1 cellular context compared by ENCODE assay signal in the genomic region with DNA sequence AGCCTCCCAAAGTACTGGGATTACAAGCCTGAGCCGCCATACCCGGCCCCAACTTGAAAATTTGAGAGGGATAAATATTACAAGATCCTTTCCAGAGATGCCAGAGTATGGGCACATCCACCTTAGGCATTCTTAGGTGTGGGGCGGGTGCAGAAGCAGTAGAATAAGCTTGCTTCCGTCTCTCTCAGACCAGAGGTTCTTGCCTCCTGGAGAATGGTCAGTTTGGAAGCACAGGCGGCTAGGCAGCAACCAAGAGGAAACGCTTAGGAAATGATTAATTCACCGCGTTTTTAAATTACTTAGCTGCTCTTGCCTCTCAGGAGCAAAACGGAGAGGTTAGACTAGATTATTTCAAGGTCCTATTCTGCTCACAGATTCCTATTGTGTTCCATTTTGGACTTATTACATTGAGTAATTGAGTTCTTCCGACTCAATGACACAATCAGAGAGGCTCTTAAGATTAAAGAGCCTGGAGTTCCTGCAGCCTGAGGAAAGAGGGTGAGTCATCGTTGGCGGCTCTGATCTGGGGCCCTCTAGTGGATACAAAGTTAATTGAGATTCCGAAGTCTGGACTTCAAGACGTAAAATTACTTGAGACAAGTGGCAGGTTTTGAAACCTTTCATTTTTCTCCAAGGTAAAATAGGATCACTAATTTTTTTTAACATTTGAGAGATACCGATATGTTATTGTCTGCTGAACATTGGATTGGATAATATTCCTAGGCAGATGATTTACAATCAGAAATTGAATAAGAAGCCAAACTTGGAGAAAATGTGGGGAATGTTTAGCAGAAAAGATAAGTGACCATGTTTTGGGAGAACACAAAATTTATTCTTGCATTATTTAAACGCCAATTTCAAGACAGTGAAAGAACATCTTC.
A peak's percentile ranks its signal among the peaks of the same experiment; 100 is the strongest.
TF ChIP-seq lines count a peak whose summit lies in the region.

No MANE protein-coding gene starts in this region.

TF ChIP-seq in K562, 482 proteins besides CTCF, POLR2A, EP300 and RAD21 (continued from another document and continues in another):
- no peak for TF ChIP-seq ZBTB7A (IDR thresholded peaks at IDR 0.05; ENCODE audit: borderline replicate concordance, control insufficient read depth, low read depth, low read length)
- TF ChIP-seq ZNF282 (CRISPR knock-in tag; IDR thresholded peaks at IDR 0.05) = no peak
- no peak for TF ChIP-seq ZNF311 (CRISPR knock-in tag; IDR thresholded peaks at IDR 0.05)
- TF ChIP-seq, protein P1, sequence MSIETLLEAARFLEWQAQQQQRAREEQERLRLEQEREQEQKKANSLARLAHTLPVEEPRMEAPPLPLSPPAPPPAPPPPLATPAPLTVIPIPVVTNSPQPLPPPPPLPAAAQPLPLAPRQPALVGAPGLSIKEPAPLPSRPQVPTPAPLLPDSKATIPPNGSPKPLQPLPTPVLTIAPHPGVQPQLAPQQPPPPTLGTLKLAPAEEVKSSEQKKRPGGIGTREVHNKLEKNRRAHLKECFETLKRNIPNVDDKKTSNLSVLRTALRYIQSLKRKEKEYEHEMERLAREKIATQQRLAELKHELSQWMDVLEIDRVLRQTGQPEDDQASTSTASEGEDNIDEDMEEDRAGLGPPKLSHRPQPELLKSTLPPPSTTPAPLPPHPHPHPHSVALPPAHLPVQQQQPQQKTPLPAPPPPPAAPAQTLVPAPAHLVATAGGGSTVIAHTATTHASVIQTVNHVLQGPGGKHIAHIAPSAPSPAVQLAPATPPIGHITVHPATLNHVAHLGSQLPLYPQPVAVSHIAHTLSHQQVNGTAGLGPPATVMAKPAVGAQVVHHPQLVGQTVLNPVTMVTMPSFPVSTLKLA (conservative IDR thresholded peaks at IDR 0.05) = no peak
- TF ChIP-seq XRCC4 (IDR thresholded peaks at IDR 0.05; ENCODE audit: extremely low read depth, insufficient read depth, insufficient read length) = no peak
- no peak for TF ChIP-seq CBX2 (IDR thresholded peaks at IDR 0.05; ENCODE audit: insufficient read depth, low read length, poor library complexity, severe bottlenecking)
- TF ChIP-seq, protein P2, sequence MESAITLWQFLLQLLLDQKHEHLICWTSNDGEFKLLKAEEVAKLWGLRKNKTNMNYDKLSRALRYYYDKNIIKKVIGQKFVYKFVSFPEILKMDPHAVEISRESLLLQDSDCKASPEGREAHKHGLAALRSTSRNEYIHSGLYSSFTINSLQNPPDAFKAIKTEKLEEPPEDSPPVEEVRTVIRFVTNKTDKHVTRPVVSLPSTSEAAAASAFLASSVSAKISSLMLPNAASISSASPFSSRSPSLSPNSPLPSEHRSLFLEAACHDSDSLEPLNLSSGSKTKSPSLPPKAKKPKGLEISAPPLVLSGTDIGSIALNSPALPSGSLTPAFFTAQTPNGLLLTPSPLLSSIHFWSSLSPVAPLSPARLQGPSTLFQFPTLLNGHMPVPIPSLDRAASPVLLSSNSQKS (CRISPR knock-in tag; IDR thresholded peaks at IDR 0.05) = 0 out of 2 replicates have a peak, but pooled peaks have one; percentile 59
- TF ChIP-seq ZNF778 (CRISPR knock-in tag; IDR thresholded peaks at IDR 0.05) = no peak
- TF ChIP-seq TRIM24 (IDR thresholded peaks at IDR 0.05) = peak; percentile 18 to 69; a peak in 2 of 4 replicates
- TF ChIP-seq GATAD2B (IDR thresholded peaks at IDR 0.05; ENCODE audit: borderline replicate concordance) = peak; percentile 66
- TF ChIP-seq, protein P3, sequence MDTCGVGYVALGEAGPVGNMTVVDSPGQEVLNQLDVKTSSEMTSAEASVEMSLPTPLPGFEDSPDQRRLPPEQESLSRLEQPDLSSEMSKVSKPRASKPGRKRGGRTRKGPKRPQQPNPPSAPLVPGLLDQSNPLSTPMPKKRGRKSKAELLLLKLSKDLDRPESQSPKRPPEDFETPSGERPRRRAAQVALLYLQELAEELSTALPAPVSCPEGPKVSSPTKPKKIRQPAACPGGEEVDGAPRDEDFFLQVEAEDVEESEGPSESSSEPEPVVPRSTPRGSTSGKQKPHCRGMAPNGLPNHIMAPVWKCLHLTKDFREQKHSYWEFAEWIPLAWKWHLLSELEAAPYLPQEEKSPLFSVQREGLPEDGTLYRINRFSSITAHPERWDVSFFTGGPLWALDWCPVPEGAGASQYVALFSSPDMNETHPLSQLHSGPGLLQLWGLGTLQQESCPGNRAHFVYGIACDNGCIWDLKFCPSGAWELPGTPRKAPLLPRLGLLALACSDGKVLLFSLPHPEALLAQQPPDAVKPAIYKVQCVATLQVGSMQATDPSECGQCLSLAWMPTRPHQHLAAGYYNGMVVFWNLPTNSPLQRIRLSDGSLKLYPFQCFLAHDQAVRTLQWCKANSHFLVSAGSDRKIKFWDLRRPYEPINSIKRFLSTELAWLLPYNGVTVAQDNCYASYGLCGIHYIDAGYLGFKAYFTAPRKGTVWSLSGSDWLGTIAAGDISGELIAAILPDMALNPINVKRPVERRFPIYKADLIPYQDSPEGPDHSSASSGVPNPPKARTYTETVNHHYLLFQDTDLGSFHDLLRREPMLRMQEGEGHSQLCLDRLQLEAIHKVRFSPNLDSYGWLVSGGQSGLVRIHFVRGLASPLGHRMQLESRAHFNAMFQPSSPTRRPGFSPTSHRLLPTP (IDR thresholded peaks at IDR 0.05; ENCODE audit: borderline replicate concordance, extremely low read depth, insufficient read length) = no peak
- no peak for TF ChIP-seq SRSF7 (optimal IDR thresholded peaks at IDR 0.05; ENCODE audit: low read depth, low read length)
- no peak for TF ChIP-seq GABPB2 (CRISPR knock-in tag; conservative IDR thresholded peaks at IDR 0.05)
- TF ChIP-seq PML (IDR thresholded peaks at IDR 0.05; ENCODE audit: low read length) = no peak; the same call in 1 of the 2 replicates
- TF ChIP-seq ZC3H11A (IDR thresholded peaks at IDR 0.05; ENCODE audit: low read depth, low read length) = no peak
- no peak; the same call in 1 of the 2 replicates for TF ChIP-seq ZNF644 (tag; IDR thresholded peaks at IDR 0.05; ENCODE audit: low read depth)
- TF ChIP-seq MTA1 (IDR thresholded peaks at IDR 0.05; ENCODE audit: borderline replicate concordance) = no peak
- no peak for TF ChIP-seq SAFB2 (IDR thresholded peaks at IDR 0.05; ENCODE audit: borderline replicate concordance, low read depth, low read length, severe bottlenecking)
- TF ChIP-seq, protein P4, sequence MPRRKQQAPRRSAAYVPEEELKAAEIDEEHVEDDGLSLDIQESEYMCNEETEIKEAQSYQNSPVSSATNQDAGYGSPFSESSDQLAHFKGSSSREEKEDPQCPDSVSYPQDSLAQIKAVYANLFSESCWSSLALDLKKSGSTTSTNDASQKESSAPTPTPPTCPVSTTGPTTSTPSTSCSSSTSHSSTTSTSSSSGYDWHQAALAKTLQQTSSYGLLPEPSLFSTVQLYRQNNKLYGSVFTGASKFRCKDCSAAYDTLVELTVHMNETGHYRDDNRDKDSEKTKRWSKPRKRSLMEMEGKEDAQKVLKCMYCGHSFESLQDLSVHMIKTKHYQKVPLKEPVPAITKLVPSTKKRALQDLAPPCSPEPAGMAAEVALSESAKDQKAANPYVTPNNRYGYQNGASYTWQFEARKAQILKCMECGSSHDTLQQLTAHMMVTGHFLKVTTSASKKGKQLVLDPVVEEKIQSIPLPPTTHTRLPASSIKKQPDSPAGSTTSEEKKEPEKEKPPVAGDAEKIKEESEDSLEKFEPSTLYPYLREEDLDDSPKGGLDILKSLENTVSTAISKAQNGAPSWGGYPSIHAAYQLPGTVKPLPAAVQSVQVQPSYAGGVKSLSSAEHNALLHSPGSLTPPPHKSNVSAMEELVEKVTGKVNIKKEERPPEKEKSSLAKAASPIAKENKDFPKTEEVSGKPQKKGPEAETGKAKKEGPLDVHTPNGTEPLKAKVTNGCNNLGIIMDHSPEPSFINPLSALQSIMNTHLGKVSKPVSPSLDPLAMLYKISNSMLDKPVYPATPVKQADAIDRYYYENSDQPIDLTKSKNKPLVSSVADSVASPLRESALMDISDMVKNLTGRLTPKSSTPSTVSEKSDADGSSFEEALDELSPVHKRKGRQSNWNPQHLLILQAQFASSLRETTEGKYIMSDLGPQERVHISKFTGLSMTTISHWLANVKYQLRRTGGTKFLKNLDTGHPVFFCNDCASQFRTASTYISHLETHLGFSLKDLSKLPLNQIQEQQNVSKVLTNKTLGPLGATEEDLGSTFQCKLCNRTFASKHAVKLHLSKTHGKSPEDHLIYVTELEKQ (CRISPR knock-in tag; IDR thresholded peaks at IDR 0.05) = no peak
- TF ChIP-seq HEY1 (CRISPR knock-in tag; IDR thresholded peaks at IDR 0.05; ENCODE audit: borderline replicate concordance) = no peak
- no peak for TF ChIP-seq ZNF584 (CRISPR knock-in tag; IDR thresholded peaks at IDR 0.05; ENCODE audit: low read depth)
- TF ChIP-seq POLR3A (IDR thresholded peaks at IDR 0.05; ENCODE audit: borderline replicate concordance, extremely low read depth, insufficient read depth, insufficient read length) = no peak
- no peak for TF ChIP-seq RUNX1 (IDR thresholded peaks at IDR 0.05; ENCODE audit: low read depth)
- no peak for TF ChIP-seq RBFOX2 (IDR thresholded peaks at IDR 0.05; ENCODE audit: low read depth, low read length)
- TF ChIP-seq ZNF12 (CRISPR knock-in tag; IDR thresholded peaks at IDR 0.05) = no peak
- TF ChIP-seq GTF2E2 (tag; IDR thresholded peaks at IDR 0.05) = no peak
- TF ChIP-seq ZEB2 (IDR thresholded peaks at IDR 0.05) = 0 out of 2 replicates have a peak, but pooled peaks have one; percentile 30
- TF ChIP-seq ARNT (IDR thresholded peaks at IDR 0.05) = no peak
- peak; percentile 11; the same call in 1 of the 2 replicates for TF ChIP-seq MYC (IDR thresholded peaks at IDR 0.05; ENCODE audit: low read depth, low read length)
- no peak for TF ChIP-seq MYC (CRISPR knock-in tag; IDR thresholded peaks at IDR 0.05; ENCODE audit: borderline replicate concordance, low read depth)
- no peak; the same call in 1 of the 2 replicates for TF ChIP-seq ELF2 (CRISPR knock-in tag; IDR thresholded peaks at IDR 0.05)
- TF ChIP-seq COPS2 (conservative IDR thresholded peaks at IDR 0.05) = no peak
- no peak for TF ChIP-seq IRF2 (CRISPR knock-in tag; IDR thresholded peaks at IDR 0.05)
- TF ChIP-seq, protein P5, sequence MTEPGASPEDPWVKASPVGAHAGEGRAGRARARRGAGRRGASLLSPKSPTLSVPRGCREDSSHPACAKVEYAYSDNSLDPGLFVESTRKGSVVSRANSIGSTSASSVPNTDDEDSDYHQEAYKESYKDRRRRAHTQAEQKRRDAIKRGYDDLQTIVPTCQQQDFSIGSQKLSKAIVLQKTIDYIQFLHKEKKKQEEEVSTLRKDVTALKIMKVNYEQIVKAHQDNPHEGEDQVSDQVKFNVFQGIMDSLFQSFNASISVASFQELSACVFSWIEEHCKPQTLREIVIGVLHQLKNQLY (CRISPR knock-in tag; conservative IDR thresholded peaks at IDR 0.05) = no peak
- TF ChIP-seq, protein P6, sequence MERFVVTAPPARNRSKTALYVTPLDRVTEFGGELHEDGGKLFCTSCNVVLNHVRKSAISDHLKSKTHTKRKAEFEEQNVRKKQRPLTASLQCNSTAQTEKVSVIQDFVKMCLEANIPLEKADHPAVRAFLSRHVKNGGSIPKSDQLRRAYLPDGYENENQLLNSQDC (CRISPR knock-in tag; IDR thresholded peaks at IDR 0.05) = no peak
- no peak for TF ChIP-seq ARHGAP35 (IDR thresholded peaks at IDR 0.05; ENCODE audit: partially characterized antibody)
- TF ChIP-seq ZNF75A (CRISPR knock-in tag; IDR thresholded peaks at IDR 0.05) = no peak
- TF ChIP-seq, protein P7, sequence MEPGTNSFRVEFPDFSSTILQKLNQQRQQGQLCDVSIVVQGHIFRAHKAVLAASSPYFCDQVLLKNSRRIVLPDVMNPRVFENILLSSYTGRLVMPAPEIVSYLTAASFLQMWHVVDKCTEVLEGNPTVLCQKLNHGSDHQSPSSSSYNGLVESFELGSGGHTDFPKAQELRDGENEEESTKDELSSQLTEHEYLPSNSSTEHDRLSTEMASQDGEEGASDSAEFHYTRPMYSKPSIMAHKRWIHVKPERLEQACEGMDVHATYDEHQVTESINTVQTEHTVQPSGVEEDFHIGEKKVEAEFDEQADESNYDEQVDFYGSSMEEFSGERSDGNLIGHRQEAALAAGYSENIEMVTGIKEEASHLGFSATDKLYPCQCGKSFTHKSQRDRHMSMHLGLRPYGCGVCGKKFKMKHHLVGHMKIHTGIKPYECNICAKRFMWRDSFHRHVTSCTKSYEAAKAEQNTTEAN (CRISPR knock-in tag; IDR thresholded peaks at IDR 0.05) = no peak
- TF ChIP-seq ZFP1 (CRISPR knock-in tag; IDR thresholded peaks at IDR 0.05) = no peak
- TF ChIP-seq, protein P8, sequence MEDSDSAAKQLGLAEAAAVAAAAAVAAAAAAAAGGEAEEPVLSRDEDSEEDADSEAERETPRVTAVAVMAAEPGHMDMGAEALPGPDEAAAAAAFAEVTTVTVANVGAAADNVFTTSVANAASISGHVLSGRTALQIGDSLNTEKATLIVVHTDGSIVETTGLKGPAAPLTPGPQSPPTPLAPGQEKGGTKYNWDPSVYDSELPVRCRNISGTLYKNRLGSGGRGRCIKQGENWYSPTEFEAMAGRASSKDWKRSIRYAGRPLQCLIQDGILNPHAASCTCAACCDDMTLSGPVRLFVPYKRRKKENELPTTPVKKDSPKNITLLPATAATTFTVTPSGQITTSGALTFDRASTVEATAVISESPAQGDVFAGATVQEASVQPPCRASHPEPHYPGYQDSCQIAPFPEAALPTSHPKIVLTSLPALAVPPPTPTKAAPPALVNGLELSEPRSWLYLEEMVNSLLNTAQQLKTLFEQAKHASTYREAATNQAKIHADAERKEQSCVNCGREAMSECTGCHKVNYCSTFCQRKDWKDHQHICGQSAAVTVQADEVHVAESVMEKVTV (CRISPR knock-in tag; IDR thresholded peaks at IDR 0.05) = no peak; the same call in 1 of the 2 replicates
- no peak for TF ChIP-seq POLR3G (IDR thresholded peaks at IDR 0.05; ENCODE audit: extremely low read depth, insufficient read length, insufficient replicate concordance)
- no peak for TF ChIP-seq BCL6 (CRISPR knock-in tag; IDR thresholded peaks at IDR 0.05)
- TF ChIP-seq ZNF830 (CRISPR knock-in tag; IDR thresholded peaks at IDR 0.05) = no peak
- TF ChIP-seq PTBP1 (IDR thresholded peaks at IDR 0.05; ENCODE audit: low read depth, low read length) = no peak
- no peak for TF ChIP-seq NELFE (IDR thresholded peaks at IDR 0.05; ENCODE audit: insufficient read depth, insufficient read length)
- TF ChIP-seq, protein P9, sequence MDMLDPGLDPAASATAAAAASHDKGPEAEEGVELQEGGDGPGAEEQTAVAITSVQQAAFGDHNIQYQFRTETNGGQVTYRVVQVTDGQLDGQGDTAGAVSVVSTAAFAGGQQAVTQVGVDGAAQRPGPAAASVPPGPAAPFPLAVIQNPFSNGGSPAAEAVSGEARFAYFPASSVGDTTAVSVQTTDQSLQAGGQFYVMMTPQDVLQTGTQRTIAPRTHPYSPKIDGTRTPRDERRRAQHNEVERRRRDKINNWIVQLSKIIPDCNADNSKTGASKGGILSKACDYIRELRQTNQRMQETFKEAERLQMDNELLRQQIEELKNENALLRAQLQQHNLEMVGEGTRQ (CRISPR knock-in tag; IDR thresholded peaks at IDR 0.05) = no peak
- TF ChIP-seq ZNF551 (CRISPR knock-in tag; IDR thresholded peaks at IDR 0.05) = no peak
- no peak for TF ChIP-seq ESRRA (IDR thresholded peaks at IDR 0.05; ENCODE audit: borderline replicate concordance, low read depth)
- TF ChIP-seq, protein P10, sequence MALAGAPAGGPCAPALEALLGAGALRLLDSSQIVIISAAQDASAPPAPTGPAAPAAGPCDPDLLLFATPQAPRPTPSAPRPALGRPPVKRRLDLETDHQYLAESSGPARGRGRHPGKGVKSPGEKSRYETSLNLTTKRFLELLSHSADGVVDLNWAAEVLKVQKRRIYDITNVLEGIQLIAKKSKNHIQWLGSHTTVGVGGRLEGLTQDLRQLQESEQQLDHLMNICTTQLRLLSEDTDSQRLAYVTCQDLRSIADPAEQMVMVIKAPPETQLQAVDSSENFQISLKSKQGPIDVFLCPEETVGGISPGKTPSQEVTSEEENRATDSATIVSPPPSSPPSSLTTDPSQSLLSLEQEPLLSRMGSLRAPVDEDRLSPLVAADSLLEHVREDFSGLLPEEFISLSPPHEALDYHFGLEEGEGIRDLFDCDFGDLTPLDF (CRISPR knock-in tag; IDR thresholded peaks at IDR 0.05) = no peak
- TF ChIP-seq HNRNPL (IDR thresholded peaks at IDR 0.05; ENCODE audit: low read depth, low read length) = no peak
- no peak for TF ChIP-seq FOXK1 (CRISPR knock-in tag; IDR thresholded peaks at IDR 0.05; ENCODE audit: borderline replicate concordance)
